In genomic region chr4:71995297-71995696, GRCh38 we compare ENCODE assay signal across 29 cellular contexts. TPM values are rescaled to one million over a fixed set of nuclear protein-coding genes. Genes with fewer than 3 reads are reported as not detected.
"Had no signal": no experiment of that assay in that cellular context is flagged by ENCODE, and none has a peak within 500 bp of the region (broad histone marks: within the 10 kb centered on the region; RNA-seq: fewer than 3 reads in every experiment).

No MANE protein-coding gene starts in this region.

- ATAC-seq: stimulated activated effector memory CD8-positive, alpha-beta T cell treated with anti-CD3 and anti-CD28 coated beads, Interleukin-12 subunit alpha, Interleukin-12 subunit beta, amount 100 ng/mL, for 72 hours; stimulated activated memory B cell treated with anti-CD40 and anti-IgM and Interleukin-4, amounts not matched to agents 10 μg/mL and 1 μg/mL and 100 μg/mL, for 72 hours; stimulated activated naive B cell treated with anti-CD40 and anti-IgM and Interleukin-4, amounts not matched to agents 10 μg/mL and 1 μg/mL and 100 μg/mL, for 72 hours; stimulated activated naive CD8-positive, alpha-beta T cell treated with anti-CD3 and anti-CD28 coated beads, Interleukin-15, amount 100 ng/mL, for 72 hours; stimulated activated naive CD8-positive, alpha-beta T cell treated with anti-CD3 and anti-CD28 coated beads, Interleukin-15, Interleukin-2, amounts not matched to agents 100 U/mL and 50 U/mL, for 24 hours; upper lobe of right lung had no signal

- H3K4me3 ChIP-seq: stomach, suprapubic skin, testis, thoracic aorta, thyroid gland, tibial artery, tibial nerve, transverse colon, upper lobe of left lung, upper lobe of right lung, uterus, vagina had no signal

- FAIRE-seq: urothelium cell line had no signal

- H3K36me3 ChIP-seq: stomach, suprapubic skin, thoracic aorta, thyroid gland, tibial artery, tibial nerve, transverse colon, upper lobe of left lung, upper lobe of right lung, uterus, vagina had no signal

- H3K27ac ChIP-seq: stomach, suprapubic skin, testis, thoracic aorta, thyroid gland, tibial artery, tibial nerve, transverse colon, upper lobe of left lung, upper lobe of right lung, uterus, vagina had no signal

- H3K27me3 ChIP-seq: stomach, suprapubic skin, testis, thyroid gland, tibial artery, tibial nerve, transverse colon, upper lobe of left lung, upper lobe of right lung, uterus, vagina had no signal

- H3K9me3 ChIP-seq: suprapubic skin, testis, thoracic aorta, thyroid gland, vagina had no signal

- H3K4me1 ChIP-seq: stomach, suprapubic skin, testis, thyroid gland, tibial artery, tibial nerve, transverse colon, upper lobe of left lung, upper lobe of right lung, uterus, vagina had no signal

- DNase-seq: stimulated activated CD4-positive, alpha-beta T cell treated with anti-CD3 and anti-CD28 coated beads, Interleukin-2, amount 100 ng/mL, for 48 hours; stimulated activated CD4-positive, alpha-beta T cell treated with anti-CD3 and anti-CD28 coated beads, Interleukin-4, amount 100 ng/mL, for 1 hour; stimulated activated CD4-positive, alpha-beta T cell treated with anti-CD3 and anti-CD28 coated beads, Interleukin-4, amount 100 ng/mL, for 24 hours; stimulated activated CD4-positive, alpha-beta T cell treated with anti-CD3 and anti-CD28 coated beads, Interleukin-4, amount 100 ng/mL, for 4 hours; stimulated activated CD8-positive, alpha-beta memory T cell treated with anti-CD3 and anti-CD28 coated beads, Interleukin-4, amount 100 ng/mL, for 48 hours; stimulated activated naive B cell treated with anti-CD40 and anti-IgM and Interleukin-4, amounts not matched to agents 10 μg/mL and 1 μg/mL and 100 μg/mL, for 72 hours; stimulated activated naive CD4-positive, alpha-beta T cell; stimulated activated naive CD4-positive, alpha-beta T cell treated with Interleukin-2 at 50 U/mL for 16 hours; stimulated activated naive CD8-positive, alpha-beta T cell treated with anti-CD3 and anti-CD28 coated beads, Interleukin-15, amount 100 ng/mL, for 72 hours; stimulated activated naive CD8-positive, alpha-beta T cell treated with anti-CD3 and anti-CD28 coated beads, Interleukin-15, Interleukin-2, amounts not matched to agents 100 U/mL and 50 U/mL, for 24 hours; stomach; substantia nigra; testis; thyroid gland; tibial artery; transverse colon; trophoblast cell; upper lobe of left lung; upper lobe of right lung; uterus had no signal

RNA-seq across cellular contexts. Expression of gene NPFFR2, which starts 36.5 kb away (rescaled TPM):
- total RNA-seq: subcutaneous adipose tissue, suprapubic skin, temporal lobe, tibial nerve, transverse colon, upper lobe of left lung, upper lobe of right lung, vagina had no signal
- polyA plus RNA-seq: stomach had no signal
